Comparison of ENCODE assay signal across 8 cellular contexts in the genomic region with DNA sequence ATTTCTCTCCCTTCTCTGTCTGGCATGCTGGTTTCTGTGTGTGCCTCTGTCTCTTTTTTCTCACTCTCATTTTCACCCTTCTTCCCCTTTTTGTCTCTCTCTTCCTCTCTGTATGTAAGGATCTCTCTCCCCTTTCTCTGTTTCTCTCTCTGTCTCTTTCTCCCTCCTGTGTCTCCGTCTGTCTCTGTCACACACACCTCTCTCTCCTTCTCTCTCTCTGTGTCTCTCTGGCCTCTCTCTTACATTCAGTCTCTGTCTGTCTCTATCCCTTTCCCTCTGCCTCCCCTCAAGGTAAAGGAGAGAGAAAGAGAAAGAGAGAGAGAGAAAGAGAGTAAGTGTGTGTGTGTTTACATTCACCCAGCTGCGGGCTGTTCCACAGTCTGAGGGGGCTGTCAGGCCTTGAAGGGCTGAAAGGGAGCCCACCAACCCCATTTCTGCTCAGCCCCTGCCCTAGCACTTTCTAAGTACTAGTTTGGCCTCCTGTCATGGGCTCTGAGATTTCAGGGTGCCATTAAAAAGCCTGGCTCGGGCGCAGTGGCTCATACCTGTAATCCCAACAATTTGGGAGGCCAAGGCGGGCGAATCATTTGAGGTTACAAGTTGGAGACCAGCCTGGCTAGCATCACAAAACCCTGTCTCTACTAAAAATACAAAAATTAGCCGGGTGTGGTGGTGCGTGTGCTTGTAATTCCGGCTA. TPM values are rescaled to one million over a fixed set of nuclear protein-coding genes. Genes with fewer than 3 reads are reported as not detected.
DNase-seq lines count a peak whose midpoint lies in the region; ATAC-seq and TF ChIP-seq lines count a peak whose summit lies in the region.

No MANE protein-coding gene starts in this region.

- H3K36me3 ChIP-seq in sigmoid colon (no peaks in the 10 kb centered on the region), MG63 (no peaks in the 10 kb centered on the region)

- H3K9me3 ChIP-seq in sigmoid colon (no peaks in the 10 kb centered on the region), MG63 (no peaks in the 10 kb centered on the region)

- H3K4me3 ChIP-seq in sigmoid colon (peak overlapping the region in 2 of 4 donors; percentile 36 to 39), MG63 (no peak overlapping the region)

- H3K4me1 ChIP-seq in sigmoid colon = peaks cover 0 to 8% (median 3%) of the 10 kb centered on the region in 4 donors

- DNase-seq in DMS 273 (lab: John Stamatoyannopoulos, UW; ENCODE audit: unreplicated experiment) (peak; percentile 60), DMS 273 treated with DMSO at 0.1 percent for 48 hours (lab: John Stamatoyannopoulos, UW) (no peak), MV-4-11 (lab: John Stamatoyannopoulos, UW) (peak; percentile 28), sigmoid colon (no peak), MG63 (no peak)

- intact Hi-C loops in sigmoid colon (cut with DNase I) = no loop called here

- TF ChIP-seq CTCF in sigmoid colon (IDR thresholded peaks at IDR 0.05) = no peak

- no peak for TF ChIP-seq POLR2A in sigmoid colon (IDR thresholded peaks at IDR 0.05)

- H3K27ac ChIP-seq in cingulate gyrus (ENCODE audit: low read depth, low read length) (peak overlapping the region; percentile 81), sigmoid colon (peak overlapping the region; percentile 79 to 85 (median 81))

- TF ChIP-seq EP300 in sigmoid colon (IDR thresholded peaks at IDR 0.05) = no peak

- 66 to 75% methylated on average over 9 of the region's 9 CpGs for WGBS in sigmoid colon, 2 donors

- ATAC-seq in GM19455 (IDR thresholded peaks at IDR 0.05; ENCODE audit: unreplicated experiment) (no peak), GM18909 (IDR thresholded peaks at IDR 0.05; ENCODE audit: poor library complexity, unreplicated experiment) (no peak)

- H3K27me3 ChIP-seq in sigmoid colon = no peaks in the 10 kb centered on the region
- no peaks in the 10 kb centered on the region for H3K27me3 ChIP-seq in MG63

RNA-seq across cellular contexts. Expression of a gene that starts 9.6 kb away (rescaled TPM):
- total RNA-seq in sigmoid colon = 100 to 1,000 TPM in 1 of 4 donors, 10 to 100 TPM in 3; 50.3 to 109 (median 71.6) TPM
- 10 to 100 TPM in 1 of 3 donors, 1 to 10 TPM in 2; 2.5 to 25.8 (median 6.6) TPM for polyA plus RNA-seq in sigmoid colon
- 8.2 and 10.8 TPM in 2 replicates for total RNA-seq in MG63 (2014; rRNA removed; shearing (Covaris generic); ENCODE audit: low replicate concordance)

RNA-seq across cellular contexts. Expression of a gene that starts 21.4 kb away (rescaled TPM):
- 10 to 100 TPM; 15.7 to 26.6 (median 15.9) TPM for total RNA-seq in sigmoid colon
- polyA plus RNA-seq in sigmoid colon = 1 to 10 TPM in 1 of 3 donors, under 1 TPM in 2; 0.46 to 6.0 (median 0.60) TPM
- total RNA-seq in MG63 (2014; rRNA removed; shearing (Covaris generic); ENCODE audit: low replicate concordance) = 1.7 and 4.4 TPM in 2 replicates

RNA-seq across cellular contexts. Expression of a gene that starts 24.0 kb away (rescaled TPM):
- total RNA-seq in sigmoid colon = 1 to 10 TPM; 1.3 to 5.6 (median 2.1) TPM
- polyA plus RNA-seq in sigmoid colon = 1 to 10 TPM in 1 of 3 donors, under 1 TPM in 1, not detected in 1; 0.23 to 1.0 TPM
- total RNA-seq in MG63 (2014; rRNA removed; shearing (Covaris generic); ENCODE audit: low replicate concordance) = 0.63 TPM in 1 of 2 replicates, not detected in the other

Comparison
In these comparisons a context has a peak if more than half of its experiments do, and no peak if none do; other contexts are left out.
1. DNase-seq: peak in DMS 273 (single experiment) and MV-4-11 (single experiment); none in DMS 273 treated with DMSO at 0.1 percent for 48 hours (single experiment), sigmoid colon (single experiment) and MG63 (single experiment).